In the genomic region with DNA sequence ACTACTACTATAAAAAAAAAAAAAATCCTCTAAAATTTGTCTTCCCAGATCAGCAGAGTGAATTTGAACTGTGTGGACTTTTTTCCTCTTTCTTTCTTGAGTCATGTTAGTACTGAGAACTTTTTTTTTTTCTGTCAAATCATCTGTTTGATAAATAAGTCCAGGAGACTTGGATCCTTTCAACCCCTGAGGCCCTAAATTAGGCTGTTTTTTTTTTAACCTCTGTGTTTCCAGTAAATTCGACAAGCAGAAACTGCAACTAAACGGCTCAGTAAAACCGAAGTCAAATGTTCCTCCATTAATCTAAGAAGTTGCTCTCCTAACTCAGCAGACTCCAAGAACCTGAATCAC, we compare ENCODE assay signal across 1 cellular context.
TF ChIP-seq lines count a peak whose summit lies in the region.

No MANE protein-coding gene starts in this region.

TF ChIP-seq in A549, 52 proteins besides CTCF, POLR2A, EP300 and RAD21 (continued from another document):
- TF ChIP-seq, protein P1, sequence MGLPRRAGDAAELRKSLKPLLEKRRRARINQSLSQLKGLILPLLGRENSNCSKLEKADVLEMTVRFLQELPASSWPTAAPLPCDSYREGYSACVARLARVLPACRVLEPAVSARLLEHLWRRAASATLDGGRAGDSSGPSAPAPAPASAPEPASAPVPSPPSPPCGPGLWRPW (IDR thresholded peaks at IDR 0.05) = no peak
- TF ChIP-seq KDM5A (IDR thresholded peaks at IDR 0.05) (no peak), EHF (CRISPR knock-in tag; IDR thresholded peaks at IDR 0.05) (no peak), RARB (CRISPR knock-in tag; IDR thresholded peaks at IDR 0.05) (no peak), HEYL (CRISPR knock-in tag; IDR thresholded peaks at IDR 0.05) (no peak), NPAS2 (CRISPR knock-in tag; IDR thresholded peaks at IDR 0.05; ENCODE audit: borderline replicate concordance) (no peak)
